20 cellular contexts compared by ENCODE assay signal in genomic region chr21:43771698-43772367, GRCh38. TPM values are rescaled to one million over a fixed set of nuclear protein-coding genes. Genes with fewer than 3 reads are reported as not detected.
DNase-seq lines count a peak whose midpoint lies in the region; ATAC-seq, FAIRE-seq and TF ChIP-seq lines count a peak whose summit lies in the region.
"Had no signal": no experiment of that assay in that cellular context is flagged by ENCODE, and none has a peak within 500 bp of the region (broad histone marks: within the 10 kb centered on the region; RNA-seq: fewer than 3 reads in every experiment).

No MANE protein-coding gene starts in this region.

- H3K27ac Mint-ChIP-seq in WTC11 = peak overlapping the region; percentile 40; the same call in 1 of the 2 replicates

- peaks cover 22% of the 10 kb centered on the region for H3K4me1 ChIP-seq in upper lobe of right lung
- no peaks in the 10 kb centered on the region for H3K4me1 ChIP-seq in small intestine (ENCODE audit: control insufficient read depth in 2 of 2, insufficient read depth in 1 of 2, low read depth in 1 of 2, low read length in 1 of 2)

- no peak for ATAC-seq in Right ventricle myocardium inferior
- no peak for ATAC-seq in Right ventricle myocardium superior (ENCODE audit: poor library complexity)
- no peak for ATAC-seq in WTC11
- ATAC-seq in upper lobe of right lung = no peak
- ATAC-seq: mucosa of descending colon had no signal

- no peak for FAIRE-seq in small intestine (lab: Jason Lieb, UNC)
- FAIRE-seq: astrocyte, TTC549 had no signal

- POLR2A ChIA-PET in WTC11 (lab: Charles Lee) = no interaction called here

- no peak overlapping the region for H3K4me3 Mint-ChIP-seq in WTC11
- H3K4me3 Mint-ChIP-seq: activated CD4-positive, alpha-beta T cell treated with anti-CD3 and anti-CD28 coated beads, Interleukin-2, amount 10 ng/mL, durations not matched to agents 24 days and 14 days had no signal

- H3K36me3 ChIP-seq in upper lobe of right lung (peaks cover 21% of the 10 kb centered on the region), small intestine (ENCODE audit: control insufficient read depth in 2 of 2, insufficient read depth in 2 of 2, low read length in 2 of 2) (peaks cover 2 to 7% of the 10 kb centered on the region in 2 donors)

- TF ChIP-seq CTCF in WTC11 (IDR thresholded peaks at IDR 0.05) (no peak), fibroblast of mammary gland (conservative IDR thresholded peaks at IDR 0.05; ENCODE audit: control insufficient read depth, insufficient read depth, low read depth, low read length) (no peak), upper lobe of right lung (IDR thresholded peaks at IDR 0.05) (no peak)

- CTCF ChIA-PET in WTC11 (lab: Charles Lee) = interaction anchor here (0.6 to 4.3 kb wide), 3 partner anchors 18 to 43 kb away, joined by 3 to 20 read pairs (median 8); partner anchors contain the start of gene RRP1

- H3K36me3 Mint-ChIP-seq in WTC11 = peaks cover 13% of the 10 kb centered on the region

- peaks cover 2% of the 10 kb centered on the region; the same call in 1 of the 2 replicates for H3K27me3 Mint-ChIP-seq in WTC11 (ENCODE audit: low read depth)
- H3K27me3 Mint-ChIP-seq: activated CD4-positive, alpha-beta T cell treated with anti-CD3 and anti-CD28 coated beads, Interleukin-2, amount 10 ng/mL, durations not matched to agents 24 days and 14 days; CD4-positive, alpha-beta memory T cell had no signal

- no peak overlapping the region for H3K27ac ChIP-seq in upper lobe of right lung
- H3K27ac ChIP-seq in small intestine (ENCODE audit: low read depth in 1 of 2, low read length in 1 of 2) = no peak overlapping the region
- H3K27ac ChIP-seq: GM23248, KMS-11, Peyer's patch had no signal

- H3K27me3 ChIP-seq in upper lobe of right lung (no peaks in the 10 kb centered on the region), small intestine (ENCODE audit: control insufficient read depth in 2 of 2, insufficient read depth in 2 of 2, low read length in 2 of 2) (no peaks in the 10 kb centered on the region)
- H3K27me3 ChIP-seq: Peyer's patch had no signal

- DNase-seq in Right ventricle myocardium inferior (ENCODE audit: missing footprints) (peak; percentile 1), Right ventricle myocardium superior (no peak), WTC11 (ENCODE audit: low spot score) (no peak), fibroblast of mammary gland (ENCODE audit: low read depth) (peak; percentile 56), upper lobe of right lung (no peak), amniotic stem cell (lab: John Stamatoyannopoulos, UW) (no peak), NCI-H1417 treated with DMSO at 0.1 percent for 48 hours (lab: John Stamatoyannopoulos, UW) (no peak), small intestine (no peak)
- DNase-seq: activated CD4-positive, alpha-beta T cell treated with anti-CD3 and anti-CD28 coated beads, Interleukin-2, amount 10 ng/mL, durations not matched to agents 24 days and 14 days; activated CD8-positive, alpha-beta memory T cell treated with anti-CD3 and anti-CD28 coated beads, Interleukin-2, amount 50 U/mL, for 48 hours; activated naive CD4-positive, alpha-beta T cell treated with Interleukin-2 at 50 U/mL for 16 hours; DND-41; GM23248; mucosa of descending colon; Peyer's patch; stimulated activated naive CD4-positive, alpha-beta T cell had no signal

- 84 to 89% (median 89%) methylated on average over 12 of the region's 12 CpGs for WGBS in small intestine, 3 donors

- no peaks in the 10 kb centered on the region for H3K9me3 Mint-ChIP-seq in WTC11
- H3K9me3 Mint-ChIP-seq: activated CD4-positive, alpha-beta T cell treated with anti-CD3 and anti-CD28 coated beads, Interleukin-2, amount 10 ng/mL, durations not matched to agents 24 days and 14 days; CD4-positive, alpha-beta memory T cell had no signal

- H3K4me3 ChIP-seq in fibroblast of mammary gland (ENCODE audit: control insufficient read depth, low read depth, low read length) = no peak overlapping the region
- peak overlapping the region; percentile 8 for H3K4me3 ChIP-seq in upper lobe of right lung
- no peak overlapping the region for H3K4me3 ChIP-seq in small intestine (ENCODE audit: low read depth in 1 of 2, low read length in 2 of 2)
- H3K4me3 ChIP-seq: GM23248, mucosa of descending colon, Peyer's patch had no signal

- peaks cover 64% of the 10 kb centered on the region for H3K4me1 Mint-ChIP-seq in WTC11

- intact Hi-C loops in Right ventricle myocardium inferior (cut with DNase I) = no loop called here
- intact Hi-C loops in Right ventricle myocardium superior (cut with DNase I) = no loop called here
- intact Hi-C loops in upper lobe of right lung (cut with DNase I) = no loop called here

- H3K9me3 ChIP-seq in upper lobe of right lung (no peaks in the 10 kb centered on the region), small intestine (ENCODE audit: control insufficient read depth, low read depth) (no peaks in the 10 kb centered on the region)
- H3K9me3 ChIP-seq: mucosa of descending colon, Peyer's patch had no signal

TF ChIP-seq in WTC11, 78 proteins besides CTCF, POLR2A, EP300 and RAD21 (continues in another document):
- TF ChIP-seq NR1H2 (CRISPR knock-in tag; IDR thresholded peaks at IDR 0.05) = no peak
- TF ChIP-seq NFATC4 (CRISPR knock-in tag; IDR thresholded peaks at IDR 0.05) = no peak
- no peak for TF ChIP-seq SP1 (CRISPR knock-in tag; conservative IDR thresholded peaks at IDR 0.05)
- TF ChIP-seq SOX15 (CRISPR knock-in tag; IDR thresholded peaks at IDR 0.05) = no peak
- TF ChIP-seq SMAD3 (CRISPR knock-in tag; IDR thresholded peaks at IDR 0.05; ENCODE audit: borderline replicate concordance) = no peak
- no peak for TF ChIP-seq ETV6 (CRISPR knock-in tag; IDR thresholded peaks at IDR 0.05)
- no peak for TF ChIP-seq FOXK1 (CRISPR knock-in tag; IDR thresholded peaks at IDR 0.05)
- no peak for TF ChIP-seq NFYB (CRISPR knock-in tag; conservative IDR thresholded peaks at IDR 0.05; ENCODE audit: low read depth)
- no peak for TF ChIP-seq TEAD4 (CRISPR knock-in tag; IDR thresholded peaks at IDR 0.05)
- TF ChIP-seq ZNF425 (CRISPR knock-in tag; conservative IDR thresholded peaks at IDR 0.05) = no peak
- TF ChIP-seq ZNF121 (CRISPR knock-in tag; IDR thresholded peaks at IDR 0.05) = no peak
- TF ChIP-seq FOXP4 (CRISPR knock-in tag; IDR thresholded peaks at IDR 0.05) = no peak

RNA-seq across cellular contexts. Expression of gene CSTB, which starts 4.3 kb away (rescaled TPM):
- total RNA-seq in Right ventricle myocardium inferior (44.1 TPM), Right ventricle myocardium superior (36.1 TPM), WTC11 (2021) (35.2 to 38.6 TPM (median 36.1 TPM) in 3 replicates), upper lobe of right lung (148 TPM)
- 100 to 1,000 TPM in 1 of 3 donors, 10 to 100 TPM in 2; 49.5 to 109 (median 73.5) TPM for polyA plus RNA-seq in small intestine

RNA-seq across cellular contexts. Expression of gene RRP1, which starts 17.5 kb away (rescaled TPM):
- 10.1 TPM for total RNA-seq in Right ventricle myocardium inferior
- 9.4 TPM for total RNA-seq in Right ventricle myocardium superior
- total RNA-seq in WTC11 (2021) = 45.0 to 53.0 TPM (median 45.9 TPM) in 3 replicates
- total RNA-seq in upper lobe of right lung = 19.0 TPM
- polyA plus RNA-seq in small intestine = 10 to 100 TPM in 2 of 3 donors, 1 to 10 TPM in 1; 7.2 to 14.8 (median 10.3) TPM

RNA-seq across cellular contexts. Expression of gene PDXK, which starts 52.9 kb away (rescaled TPM):
- total RNA-seq in Right ventricle myocardium inferior (105 TPM), Right ventricle myocardium superior (93.8 TPM), WTC11 (2021) (116 to 123 TPM (median 120 TPM) in 3 replicates), upper lobe of right lung (280 TPM)
- 10 to 100 TPM; 65.4 to 67.8 (median 67.3) TPM for polyA plus RNA-seq in small intestine

Comparison
In these comparisons a context has a peak if more than half of its experiments do, and no peak if none do; other contexts are left out.
1. DNase-seq: peak in Right ventricle myocardium inferior (single experiment) and fibroblast of mammary gland (single experiment); none in Right ventricle myocardium superior (single experiment), WTC11 (single experiment), upper lobe of right lung (single experiment), amniotic stem cell (single experiment), NCI-H1417 treated with DMSO at 0.1 percent for 48 hours (single experiment) and small intestine (single experiment).